Comparison of ENCODE assay signal across 16 cellular contexts in the genomic region with DNA sequence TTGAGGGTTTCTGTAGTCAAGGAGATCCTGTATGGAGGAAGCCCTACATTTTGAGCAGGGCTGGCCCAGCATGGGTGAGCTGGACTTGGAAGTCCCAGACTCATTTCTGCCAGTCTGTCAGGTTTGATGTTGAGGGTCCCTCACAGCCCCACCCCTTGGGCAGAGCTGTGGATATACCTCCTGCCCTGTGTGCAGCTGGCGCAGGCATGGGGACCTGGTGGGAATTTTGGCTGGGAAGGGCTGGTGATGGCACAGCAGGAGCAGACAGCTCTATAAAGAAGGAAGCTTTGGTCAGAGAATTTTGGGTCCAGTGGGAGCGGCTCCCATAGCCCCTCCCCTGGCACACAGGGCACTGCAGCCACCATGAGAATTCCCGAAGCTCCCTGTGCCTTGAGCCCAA.
"Had no signal": no experiment of that assay in that cellular context is flagged by ENCODE, and none has a peak within 500 bp of the region (broad histone marks: within the 10 kb centered on the region; RNA-seq: fewer than 3 reads in every experiment).

No MANE protein-coding gene starts in this region.

- H3K9me3 ChIP-seq: adrenal gland, right lobe of liver, SJSA1, spleen, testis had no signal

- H3K9me3 Mint-ChIP-seq: activated naive CD4-positive, alpha-beta T cell treated with anti-CD3 and anti-CD28 coated beads, Interleukin-2, amount 50 U/mL, for 24 hours; naive thymus-derived CD8-positive, alpha-beta T cell; stimulated activated naive CD8-positive, alpha-beta T cell treated with anti-CD3 and anti-CD28 coated beads, Interleukin-15, Interleukin-2, amounts not matched to agents 100 ng/mL and 50 ng/mL, for 24 hours had no signal

- H3K4me3 ChIP-seq: adrenal gland, right lobe of liver, SJSA1, spleen, testis had no signal

- H3K27me3 Mint-ChIP-seq: activated naive CD4-positive, alpha-beta T cell treated with anti-CD3 and anti-CD28 coated beads, Interleukin-2, amount 50 U/mL, for 24 hours; stimulated activated naive CD8-positive, alpha-beta T cell treated with anti-CD3 and anti-CD28 coated beads, Interleukin-15, Interleukin-2, amounts not matched to agents 100 ng/mL and 50 ng/mL, for 24 hours had no signal

- ATAC-seq: activated CD4-positive, CD25-positive, alpha-beta regulatory T cell treated with anti-CD3 and anti-CD28 coated beads, Interleukin-2, amount 50 U/mL, for 24 hours; naive thymus-derived CD8-positive, alpha-beta T cell; right lobe of liver had no signal

- H3K27ac ChIP-seq: right lobe of liver, SJSA1, spleen, testis had no signal

- H3K36me3 Mint-ChIP-seq: activated naive CD4-positive, alpha-beta T cell treated with anti-CD3 and anti-CD28 coated beads, Interleukin-2, amount 50 U/mL, for 24 hours; naive thymus-derived CD8-positive, alpha-beta T cell had no signal

- H3K36me3 ChIP-seq: adrenal gland, right lobe of liver, SJSA1, spleen had no signal

- H3K4me3 Mint-ChIP-seq: activated naive CD4-positive, alpha-beta T cell treated with anti-CD3 and anti-CD28 coated beads, Interleukin-2, amount 50 U/mL, for 24 hours; naive thymus-derived CD8-positive, alpha-beta T cell; stimulated activated naive CD8-positive, alpha-beta T cell treated with anti-CD3 and anti-CD28 coated beads, Interleukin-15, Interleukin-2, amounts not matched to agents 100 ng/mL and 50 ng/mL, for 24 hours had no signal

- H3K4me1 ChIP-seq: adrenal gland, right lobe of liver, spleen had no signal

- H3K27me3 ChIP-seq: adrenal gland, right lobe of liver, SJSA1, spleen, testis had no signal

- DNase-seq: activated effector memory CD4-positive, alpha-beta T cell treated with anti-CD3 and anti-CD28 coated beads, Interleukin-2, amount 50 U/mL, for 16 hours; activated T-cell treated with anti-CD3 and anti-CD28 coated beads, Interleukin-2, amount 50 U/mL, for 48 hours; foreskin fibroblast; glutamatergic neuron; kidney glomerular epithelial cell; midbrain; naive thymus-derived CD8-positive, alpha-beta T cell; spleen; testis had no signal

- H3K27ac Mint-ChIP-seq: activated naive CD4-positive, alpha-beta T cell treated with anti-CD3 and anti-CD28 coated beads, Interleukin-2, amount 50 U/mL, for 24 hours; progenitor cell of endocrine pancreas; stimulated activated naive CD8-positive, alpha-beta T cell treated with anti-CD3 and anti-CD28 coated beads, Interleukin-15, Interleukin-2, amounts not matched to agents 100 ng/mL and 50 ng/mL, for 24 hours had no signal
